ENCODE assay signal across 12 cellular contexts in genomic region chr18:65751145-65752085, GRCh38. TPM values are rescaled to one million over a fixed set of nuclear protein-coding genes. Genes with fewer than 3 reads are reported as not detected.
DNase-seq lines count a peak whose midpoint lies in the region; ATAC-seq and TF ChIP-seq lines count a peak whose summit lies in the region.
"Had no signal": no experiment of that assay in that cellular context is flagged by ENCODE, and none has a peak within 500 bp of the region (broad histone marks: within the 10 kb centered on the region; RNA-seq: fewer than 3 reads in every experiment).

No MANE protein-coding gene starts in this region.

- H3K9me3 Mint-ChIP-seq in H9, result no peaks in the 10 kb centered on the region; a peak in 1 of 5 replicates

- no peak for ATAC-seq in GM18519 (IDR thresholded peaks at IDR 0.05; ENCODE audit: low FRiP score, unreplicated experiment)
- ATAC-seq in HG03045 (IDR thresholded peaks at IDR 0.05; ENCODE audit: unreplicated experiment), result no peak
- no peak for ATAC-seq in GM21515 (IDR thresholded peaks at IDR 0.05; ENCODE audit: unreplicated experiment)
- ATAC-seq: activated naive CD4-positive, alpha-beta T cell treated with anti-CD3 and anti-CD28 coated beads, Interleukin-2, amount 50 U/mL, for 72 hours had no signal

- peak; percentile 72 for DNase-seq in H9
- peak; percentile 97 for DNase-seq in NCI-H748 (lab: John Stamatoyannopoulos, UW; ENCODE audit: unreplicated experiment)
- DNase-seq in left ventricle myocardium inferior, result no peak
- no peak for DNase-seq in retinal pigment epithelial cell (ENCODE audit: low read depth)
- DNase-seq in DMS153 treated with DMSO at 0.1 percent for 48 hours (lab: John Stamatoyannopoulos, UW; ENCODE audit: unreplicated experiment), result no peak
- DNase-seq: MV-4-11 had no signal

- H2AFZ ChIP-seq in H9 (ENCODE audit: low read length), result no peak overlapping the region

- peaks cover 4% of the 10 kb centered on the region for H3K23me2 ChIP-seq in H9 (ENCODE audit: insufficient read length, low read depth, low read length, poor library complexity, severe bottlenecking)

- H3K4me3 Mint-ChIP-seq in H9, result peak overlapping the region; percentile 84 to 93

- no peaks in the 10 kb centered on the region for H3K79me2 ChIP-seq in H9 (ENCODE audit: insufficient read depth, low read length)

- no peaks in the 10 kb centered on the region for H3K36me3 ChIP-seq in left ventricle myocardium inferior
- H3K36me3 ChIP-seq: neutrophil had no signal

- no peak overlapping the region for H2BK15ac ChIP-seq in H9 (ENCODE audit: low read depth, low read length)

- no peak overlapping the region for H3K18ac ChIP-seq in H9 (ENCODE audit: insufficient read length, low read depth, low read length)

- H3K4me3 ChIP-seq in left ventricle myocardium inferior, result peak overlapping the region; percentile 65
- peak overlapping the region; percentile 74 for H3K4me3 ChIP-seq in retinal pigment epithelial cell (ENCODE audit: low read length)

- H2BK12ac ChIP-seq in H9 (ENCODE audit: insufficient read length, low read depth, low read length), result no peak overlapping the region

- H3K36me3 Mint-ChIP-seq in H9 (ENCODE audit: insufficient read depth in 1 of 3, low read depth in 3 of 3), result no peaks in the 10 kb centered on the region

- H4K91ac ChIP-seq in H9 (ENCODE audit: insufficient read length, low read depth, low read length), result no peak overlapping the region

- H3K9me3 ChIP-seq in H9 (ENCODE audit: control insufficient read depth, low read depth, low read length) (no peaks in the 10 kb centered on the region), left ventricle myocardium inferior (replicated peaks) (no peaks in the 10 kb centered on the region)
- H3K9me3 ChIP-seq: neutrophil had no signal

- H3T11ph ChIP-seq in H9 (ENCODE audit: low read length), result no peak overlapping the region

- no peak overlapping the region for H3K9ac ChIP-seq in H9 (ENCODE audit: extremely low read depth, insufficient read length, low read length)

- H3K56ac ChIP-seq in H9 (ENCODE audit: insufficient read length, low read depth, low read length), result no peak overlapping the region

- H3K4me1 Mint-ChIP-seq in H9, result peaks cover 19 to 24% of the 10 kb centered on the region in 2 experiments

- no peak overlapping the region for H4K8ac ChIP-seq in H9 (replicated peaks; ENCODE audit: insufficient read length, low read depth, low read length)

- intact Hi-C loops in left ventricle myocardium inferior (cut with micrococcal nuclease), result no loop called here

- no peak overlapping the region for H2BK20ac ChIP-seq in H9 (ENCODE audit: low read depth, low read length, poor library complexity, severe bottlenecking)

- TF ChIP-seq CTCF in H9 (conservative IDR thresholded peaks at IDR 0.05) (peak; percentile 19; the same call in 2 of the 3 replicates), left ventricle myocardium inferior (IDR thresholded peaks at IDR 0.05; ENCODE audit: borderline replicate concordance) (no peak), retinal pigment epithelial cell (conservative IDR thresholded peaks at IDR 0.05; ENCODE audit: low read depth, low read length) (no peak)

- H3K27me3 Mint-ChIP-seq in H9 (ENCODE audit: low read depth), result peaks cover 62% of the 10 kb centered on the region

- H2BK120ac ChIP-seq in H9 (ENCODE audit: low read depth, low read length, poor library complexity, severe bottlenecking), result no peak overlapping the region

- no peak overlapping the region for H2AK5ac ChIP-seq in H9 (ENCODE audit: insufficient read length, low read length)

- WGBS in H9 (ENCODE audit: extremely low coverage, insufficient read length, low lambda C conversion rate), result no CpG with 5 or more reads among the region's 42 CpGs

- H3K27ac ChIP-seq in H9 (ENCODE audit: insufficient read length, low read depth, low read length) (no peak overlapping the region), left ventricle myocardium inferior (replicated peaks) (no peak overlapping the region)
- H3K27ac ChIP-seq: neutrophil had no signal

- H4K5ac ChIP-seq in H9 (ENCODE audit: insufficient read length, low read depth, low read length), result no peak overlapping the region

- no peaks in the 10 kb centered on the region for H3K4me1 ChIP-seq in H9 (ENCODE audit: insufficient read depth, low read length)
- H3K4me1 ChIP-seq in left ventricle myocardium inferior, result peaks cover 9% of the 10 kb centered on the region

- no peak overlapping the region for H2BK5ac ChIP-seq in H9 (ENCODE audit: insufficient read length, low read length)

- H3K14ac ChIP-seq in H9 (ENCODE audit: insufficient read depth, low read length), result no peak overlapping the region

- peak overlapping the region; percentile 82 for H3K4me2 ChIP-seq in H9 (ENCODE audit: insufficient read depth, insufficient read length, low read length)

- no peak overlapping the region; a peak in 1 of 7 replicates for H3K27ac Mint-ChIP-seq in H9
- H3K27ac Mint-ChIP-seq: activated naive CD4-positive, alpha-beta T cell treated with anti-CD3 and anti-CD28 coated beads, Interleukin-2, amount 50 U/mL, for 72 hours had no signal

- H3K27me3 ChIP-seq in H9 (ENCODE audit: insufficient read depth, low read length) (peaks cover 12% of the 10 kb centered on the region; the same call in 1 of the 2 replicates), left ventricle myocardium inferior (ENCODE audit: low read depth) (peaks cover 47% of the 10 kb centered on the region)

- H4K20me1 ChIP-seq in H9 (ENCODE audit: control insufficient read depth, insufficient read depth, insufficient read length), result no peaks in the 10 kb centered on the region

- H3K4ac ChIP-seq in H9 (ENCODE audit: low read depth, low read length), result no peak overlapping the region

- no peak overlapping the region for H3K23ac ChIP-seq in H9 (ENCODE audit: insufficient read length, low read depth, low read length)

- no peaks in the 10 kb centered on the region for H3K79me1 ChIP-seq in H9 (ENCODE audit: insufficient read depth, low read depth, low read length, poor library complexity, severe bottlenecking)

RNA-seq across cellular contexts. Expression of gene CDH7, which starts 0.6 kb away (rescaled TPM):
- 0.13 and 0.29 TPM in 2 replicates for total RNA-seq in H9 (2021)
- not detected for total RNA-seq in left ventricle myocardium inferior
- total RNA-seq: activated naive CD4-positive, alpha-beta T cell treated with anti-CD3 and anti-CD28 coated beads, Interleukin-2, amount 50 U/mL, for 72 hours; T-helper 2 cell treated with Interferon-gamma antibody and Interleukin-4, amounts not matched to agents 100 ng/mL and 5 ng/mL, for 36 hours had no signal

Comparison
In these comparisons a context has a peak if more than half of its experiments do, and no peak if none do; other contexts are left out.
1. DNase-seq: peak in H9 (single experiment) and NCI-H748 (single experiment); none in left ventricle myocardium inferior (single experiment), retinal pigment epithelial cell (single experiment) and DMS153 treated with DMSO at 0.1 percent for 48 hours (single experiment).